In the genomic region with DNA sequence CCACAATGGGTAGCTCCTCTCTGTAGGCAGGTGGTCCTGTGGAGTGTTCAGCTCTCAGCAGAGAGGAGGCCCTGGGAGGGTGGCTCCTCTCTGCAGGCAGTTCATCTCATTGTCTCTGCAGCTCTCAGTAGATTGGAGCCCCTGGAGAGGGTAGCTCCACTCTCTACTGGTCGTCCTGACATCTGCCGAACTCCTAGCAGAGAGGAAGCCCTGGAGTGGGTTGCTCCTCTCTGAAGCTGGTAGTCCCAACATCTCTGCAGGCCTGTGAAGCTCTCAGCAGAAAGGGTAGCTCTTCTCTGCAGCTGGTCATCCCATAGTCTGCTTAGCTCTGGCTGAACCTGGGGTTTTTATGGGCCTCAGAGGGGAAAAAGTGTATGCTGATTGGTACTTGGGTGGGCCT, we compare ENCODE assay signal across 28 cellular contexts. TPM values are rescaled to one million over a fixed set of nuclear protein-coding genes. Genes with fewer than 3 reads are reported as not detected.
"Had no signal": no experiment of that assay in that cellular context is flagged by ENCODE, and none has a peak within 500 bp of the region (broad histone marks: within the 10 kb centered on the region; RNA-seq: fewer than 3 reads in every experiment).

No MANE protein-coding gene starts in this region.

- FAIRE-seq: endometrium, islet of Langerhans, keratinocyte had no signal

- H3K27me3 ChIP-seq: colonic mucosa, esophagus squamous epithelium, gastrocnemius medialis, heart right ventricle, left lung had no signal

- ATAC-seq: effector memory CD8-positive, alpha-beta T cell; esophagus mucosa; gastrocnemius medialis; heart right ventricle; left cardiac atrium; left lung; left ventricle myocardium superior; lower lobe of right lung; naive thymus-derived CD4-positive, alpha-beta T cell had no signal

- H3K4me1 ChIP-seq: colonic mucosa, esophagus squamous epithelium, left lung, lower lobe of right lung had no signal

- H3K9me3 ChIP-seq: colonic mucosa, esophagus squamous epithelium, gastrocnemius medialis, lower lobe of right lung had no signal

- H3K4me3 ChIP-seq: colonic mucosa, esophagus squamous epithelium, gastrocnemius medialis, heart right ventricle, left lung, lower lobe of right lung, mucosa of descending colon had no signal

- DNase-seq: colonic mucosa; cortex of kidney; effector CD8-positive, alpha-beta T cell; effector memory CD8-positive, alpha-beta T cell; endodermal cell; erythroblast; esophagus squamous epithelium; foreskin fibroblast; foreskin melanocyte; gastrocnemius medialis; glutamatergic neuron; head of caudate nucleus; heart right ventricle; hippocampal formation; left cardiac atrium; left lung; left ventricle myocardium superior; lower lobe of right lung; mesenchymal stem cell; mucosa of descending colon; naive thymus-derived CD4-positive, alpha-beta T cell had no signal

- H3K27ac ChIP-seq: colonic mucosa, epithelial cell of prostate, esophagus squamous epithelium, gastrocnemius medialis, heart right ventricle, left lung, lower lobe of right lung had no signal

- H3K36me3 ChIP-seq: colonic mucosa, esophagus squamous epithelium, gastrocnemius medialis, lower lobe of right lung had no signal

RNA-seq across cellular contexts. Expression of a gene that starts 50.8 kb away (rescaled TPM):
- total RNA-seq: gastrocnemius medialis, kidney epithelial cell, left ventricle myocardium superior, lower leg skin had no signal
